9 cellular contexts compared by ENCODE assay signal in genomic region chr11:36292311-36292722, GRCh38. TPM values are rescaled to one million over a fixed set of nuclear protein-coding genes. Genes with fewer than 3 reads are reported as not detected.
DNase-seq lines count a peak whose midpoint lies in the region; ATAC-seq, FAIRE-seq and TF ChIP-seq lines count a peak whose summit lies in the region.
"Had no signal": no experiment of that assay in that cellular context is flagged by ENCODE, and none has a peak within 500 bp of the region (broad histone marks: within the 10 kb centered on the region; RNA-seq: fewer than 3 reads in every experiment).

No MANE protein-coding gene starts in this region.

- in situ Hi-C loops in Panc1 (cut with HindIII; ENCODE audit: low pct_unique_long_range_greater_than_20kb, low sequenced_read_pairs) = no loop called here

- H2BK5ac ChIP-seq in H1 (ENCODE audit: low read depth, low read length) = no peak overlapping the region

- no peak overlapping the region for H3K23ac ChIP-seq in H1 (ENCODE audit: insufficient read length)

- H4K8ac ChIP-seq in H1 (ENCODE audit: extremely low read depth, insufficient read depth, low read length) = no peak overlapping the region

- WGBS in H1 (ENCODE audit: extremely low coverage in 1 of 2, insufficient coverage in 1 of 2, insufficient read length in 1 of 2, insufficient replicate concordance in 2 of 2, low coverage in 1 of 2, low lambda C conversion rate in 2 of 2, missing lambda C conversion rate in 1 of 2), 2 experiments = 22% methylated on average over 4 of the region's 4 CpGs; no CpG with 5 or more reads in 1 of the 2 experiments

- peak; percentile 65 for DNase-seq in AG08395 (ENCODE audit: low spot score)
- DNase-seq in GM06990 (ENCODE audit: extremely low read depth, insufficient read length) = peak; percentile 31
- no peak for DNase-seq in Panc1 (ENCODE audit: low read depth, low spot score)
- DNase-seq in H1 (ENCODE audit: low read depth in 1 of 2, low spot score in 2 of 2) = peak in 1 of 2 experiments; percentile 35
- DNase-seq in natural killer cell treated with Interleukin-12 subunit alpha and Interleukin-12 subunit beta and Interleukin-15 and Interleukin-18, amount 100 ng/mL, for 72 hours (ENCODE audit: low spot score) = peak; percentile 64
- DNase-seq in amniotic stem cell (lab: John Stamatoyannopoulos, UW) = no peak

- TF ChIP-seq POLR2A in H1 (IDR thresholded peaks at IDR 0.05; ENCODE audit: control extremely low read depth in 1 of 2, low read depth in 2 of 2, low read length in 2 of 2) = no peak

- H2BK12ac ChIP-seq in H1 (ENCODE audit: low read depth, low read length) = no peak overlapping the region

- H3K4me3 Mint-ChIP-seq in natural killer cell treated with Interleukin-12 subunit alpha and Interleukin-12 subunit beta and Interleukin-15 and Interleukin-18, amount 100 ng/mL, for 72 hours = no peak overlapping the region

- peaks cover 28 to 46% of the 10 kb centered on the region in 2 donors for H3K4me1 Mint-ChIP-seq in natural killer cell treated with Interleukin-12 subunit alpha and Interleukin-12 subunit beta and Interleukin-15 and Interleukin-18, amount 100 ng/mL, for 72 hours (ENCODE audit: low read depth in 2 of 2)

- no peak overlapping the region for H3K18ac ChIP-seq in H1 (ENCODE audit: extremely low read depth, low read length)

- H3K9me3 ChIP-seq in Panc1 (ENCODE audit: control insufficient read depth, insufficient read depth, low read depth, low read length) (no peaks in the 10 kb centered on the region), H1 (ENCODE audit: insufficient read depth in 2 of 2, low read depth in 1 of 2, low read length in 1 of 2) (no peaks in the 10 kb centered on the region)

- no peak overlapping the region for H2BK20ac ChIP-seq in H1 (ENCODE audit: low read length)

- H2BK120ac ChIP-seq in H1 (replicated peaks; ENCODE audit: low read depth, low read length) = no peak overlapping the region

- H3K56ac ChIP-seq in H1 (replicated peaks; ENCODE audit: insufficient read length, low read depth, low read length) = no peak overlapping the region

- no peak overlapping the region for H3K4ac ChIP-seq in H1 (replicated peaks; ENCODE audit: insufficient read length, low read depth, low read length)

- peak; percentile 38 for TF ChIP-seq CTCF in GM06990 (IDR thresholded peaks at IDR 0.05; ENCODE audit: insufficient read depth, low read length, poor library complexity, severe bottlenecking)
- TF ChIP-seq CTCF in Panc1 (IDR thresholded peaks at IDR 0.05) = peak; percentile 58
- TF ChIP-seq CTCF in H1 (IDR thresholded peaks at IDR 0.05; ENCODE audit: control extremely low read depth in 1 of 3, insufficient read depth in 1 of 3, low read depth in 1 of 3, low read length in 3 of 3) = peak in 2 of 3 experiments; percentile 57 to 67; a peak in 3 of 4 replicates

- CTCF ChIA-PET in Panc1 (lab: Charles Lee) = interaction anchor here (1.2 to 3.0 kb wide), 2 partner anchors 186 to 201 kb away, joined by 11 to 16 read pairs; no protein-coding TSS in a partner anchor
- CTCF ChIA-PET in H1 (lab: Charles Lee; ENCODE audit: partially characterized antibody) = interaction anchor here (0.7 to 10.8 kb wide), 49 partner anchors 10 to 491 kb away, joined by 3 to 152 read pairs (median 5); no protein-coding TSS in a partner anchor

- no peak overlapping the region; a peak in 1 of 4 replicates for H3K4me2 ChIP-seq in H1 (ENCODE audit: insufficient read depth in 1 of 2, low read depth in 2 of 2, low read length in 2 of 2)

- FAIRE-seq in H1 (lab: Jason Lieb, UNC) = peak; percentile 91
- FAIRE-seq: endometrium had no signal

- H2BK15ac ChIP-seq in H1 (ENCODE audit: low read length) = no peak overlapping the region

- H3K14ac ChIP-seq in H1 (ENCODE audit: insufficient read length) = no peak overlapping the region

- no peaks in the 10 kb centered on the region for H3K27me3 Mint-ChIP-seq in natural killer cell treated with Interleukin-12 subunit alpha and Interleukin-12 subunit beta and Interleukin-15 and Interleukin-18, amount 100 ng/mL, for 72 hours

- no peaks in the 10 kb centered on the region for H3K79me1 ChIP-seq in H1 (ENCODE audit: low read depth, low read length)

- H4K91ac ChIP-seq in H1 (replicated peaks; ENCODE audit: insufficient read length, low read length) = no peak overlapping the region

- intact Hi-C loops in Panc1 (cut with micrococcal nuclease; ENCODE audit: unreplicated experiment) = loop anchor here (5.0 kb wide), 2 partner anchors 185 to 200 kb away; no protein-coding TSS in a partner anchor

- no peak for TF ChIP-seq EP300 in H1 (IDR thresholded peaks at IDR 0.05; ENCODE audit: borderline replicate concordance in 1 of 2, low read depth in 2 of 2, low read length in 2 of 2)

- BruUV-seq in Panc1 (replicated peaks; lab: Mats Ljungman, UMichigan) = no TSS peak

- H4K5ac ChIP-seq in H1 (ENCODE audit: insufficient read length, low read depth, low read length) = no peak overlapping the region

- H3K27ac ChIP-seq in Panc1 (ENCODE audit: low read length) (no peak overlapping the region), H1 (ENCODE audit: low read depth, low read length) (no peak overlapping the region)

- H4K20me1 ChIP-seq in H1 (replicated peaks in 1 of 2; ENCODE audit: control insufficient read depth in 1 of 2, insufficient read depth in 2 of 2, low read length in 2 of 2) = peaks cover 0 to 4% of the 10 kb centered on the region in 2 experiments

- POLR2A ChIA-PET in Panc1 (lab: Charles Lee) (interaction anchor here (0.6 kb wide), 1 partner anchor 1147 kb away, joined by 6 read pairs; no protein-coding TSS in a partner anchor), H1 (lab: Charles Lee; ENCODE audit: partially characterized antibody) (interaction anchor here (0.7 to 1.8 kb wide), 4 partner anchors 8 to 186 kb away, joined by 3 to 5 read pairs (median 3); no protein-coding TSS in a partner anchor)

- no peak overlapping the region for H2AK5ac ChIP-seq in H1 (ENCODE audit: low read depth, low read length)

- TF ChIP-seq RAD21 in H1 (IDR thresholded peaks at IDR 0.05 in 1 of 2, conservative IDR thresholded peaks at IDR 0.05 in 1 of 2; ENCODE audit: low read depth in 2 of 2, low read length in 2 of 2) = peak; percentile 85 to 89

- H3K23me2 ChIP-seq in H1 (ENCODE audit: low read depth, low read length) = peaks cover 7% of the 10 kb centered on the region

- H3K4me3 ChIP-seq in GM06990 (replicated peaks; ENCODE audit: low read depth, low read length) = no peak overlapping the region
- no peak overlapping the region for H3K4me3 ChIP-seq in Panc1 (ENCODE audit: low read depth in 2 of 2, low read length in 2 of 2)
- H3K4me3 ChIP-seq in H1 (ENCODE audit: extremely low read depth in 1 of 4, insufficient read depth in 2 of 4, low read depth in 3 of 4, low read length in 4 of 4) = no peak overlapping the region

- ATAC-seq in HG03469 (IDR thresholded peaks at IDR 0.05; ENCODE audit: unreplicated experiment) = peak; percentile 34
- ATAC-seq in Panc1 = no peak
- peak; percentile 43 to 59 for ATAC-seq in natural killer cell treated with Interleukin-12 subunit alpha and Interleukin-12 subunit beta and Interleukin-15 and Interleukin-18, amount 100 ng/mL, for 72 hours
- no peak for ATAC-seq in HG02852 (IDR thresholded peaks at IDR 0.05; ENCODE audit: unreplicated experiment)

- H3K36me3 Mint-ChIP-seq in natural killer cell treated with Interleukin-12 subunit alpha and Interleukin-12 subunit beta and Interleukin-15 and Interleukin-18, amount 100 ng/mL, for 72 hours = no peaks in the 10 kb centered on the region

- no peaks in the 10 kb centered on the region; the same call in 1 of the 2 replicates for H3K4me1 ChIP-seq in Panc1 (ENCODE audit: control insufficient read depth, insufficient read depth, low read length)
- peaks cover 0 to 3% (median 0%) of the 10 kb centered on the region in 4 experiments; a peak in 4 of 7 replicates for H3K4me1 ChIP-seq in H1 (replicated peaks in 1 of 4; ENCODE audit: control insufficient read depth in 3 of 4, insufficient read depth in 4 of 4, low read length in 3 of 4)

- H2AFZ ChIP-seq in H1 (ENCODE audit: low read length) = no peak overlapping the region

- H3K27me3 ChIP-seq in GM06990 (replicated peaks; ENCODE audit: control insufficient read depth, insufficient read depth, low read length) = no peaks in the 10 kb centered on the region
- no peaks in the 10 kb centered on the region for H3K27me3 ChIP-seq in Panc1 (ENCODE audit: control insufficient read depth, insufficient read depth, low read length)
- H3K27me3 ChIP-seq in H1 (replicated peaks in 1 of 4; ENCODE audit: control insufficient read depth in 3 of 4, extremely low read depth in 1 of 4, insufficient read depth in 3 of 4, low read length in 3 of 4) = peaks cover 0 to 5% (median 0%) of the 10 kb centered on the region in 4 experiments; a peak in 1 of 7 replicates

- H3K27ac Mint-ChIP-seq in natural killer cell treated with Interleukin-12 subunit alpha and Interleukin-12 subunit beta and Interleukin-15 and Interleukin-18, amount 100 ng/mL, for 72 hours = peak overlapping the region in 1 of 2 donors; percentile 88

- H3K9me3 Mint-ChIP-seq in natural killer cell treated with Interleukin-12 subunit alpha and Interleukin-12 subunit beta and Interleukin-15 and Interleukin-18, amount 100 ng/mL, for 72 hours = no peaks in the 10 kb centered on the region

- no peaks in the 10 kb centered on the region for H3K79me2 ChIP-seq in H1 (ENCODE audit: control insufficient read depth in 1 of 2, insufficient read depth in 2 of 2, low read length in 2 of 2)

- H3K9ac ChIP-seq in H1 (replicated peaks in 1 of 4; ENCODE audit: extremely low read depth in 1 of 4, low read depth in 3 of 4, low read length in 3 of 4) = no peak overlapping the region

- H3K36me3 ChIP-seq in GM06990 (ENCODE audit: control insufficient read depth, insufficient read depth, low read length) = no peaks in the 10 kb centered on the region
- no peaks in the 10 kb centered on the region for H3K36me3 ChIP-seq in Panc1 (ENCODE audit: control insufficient read depth, insufficient read depth, low read length)
- H3K36me3 ChIP-seq in H1 (ENCODE audit: control insufficient read depth in 2 of 4, insufficient read depth in 4 of 4, low read length in 3 of 4) = no peaks in the 10 kb centered on the region

RNA-seq across cellular contexts. Expression of gene COMMD9, which starts 3.1 kb away (rescaled TPM):
- total RNA-seq in Panc1 (2021; ENCODE audit: unreplicated experiment) = 41.8 TPM
- 41.6 TPM for polyA plus RNA-seq in Panc1 (2012; ENCODE audit: insufficient read length)
- total RNA-seq in H1 (2021; fragmentation: NEBNext Ultra II Directional; extraction: Animal tissue kit (Norgen Biotek cat#: 25700)) = 43.3 and 49.1 TPM in 2 replicates
- polyA plus RNA-seq in H1 (2011; rRNA removed) = 30.3 and 42.5 TPM in 2 replicates
- polyA plus RNA-seq in H1 (2011; cell fraction: cytosol; rRNA removed) = 43.8 TPM
- polyA plus RNA-seq in H1 (2011; cell fraction: nucleus; rRNA removed) = 37.3 TPM
- polyA plus RNA-seq in H1 (2012, experiment 1 of 2) = 39.8 to 50.6 TPM (median 48.3 TPM) in 4 replicates
- polyA plus RNA-seq in H1 (2012, experiment 2 of 2) = 29.3 TPM
- 26.9 TPM for polyA plus RNA-seq in H1 (2013, experiment 1 of 2)
- polyA plus RNA-seq in H1 (2013, experiment 2 of 2) = 29.2 TPM
- polyA minus RNA-seq in H1 (2011; rRNA and poly(A)+ RNA removed) = 40.6 and 49.0 TPM in 2 replicates
- polyA minus RNA-seq in H1 (2011; cell fraction: cytosol; rRNA and poly(A)+ RNA removed) = 19.9 TPM
- 16.3 TPM for polyA minus RNA-seq in H1 (2011; cell fraction: nucleus; rRNA and poly(A)+ RNA removed)
- 10 to 100 TPM; 49.1 to 54.8 TPM for total RNA-seq in natural killer cell treated with Interleukin-12 subunit alpha and Interleukin-12 subunit beta and Interleukin-15 and Interleukin-18, amount 100 ng/mL, for 72 hours

RNA-seq across cellular contexts. Expression of gene PRR5L, which starts 3.8 kb away (rescaled TPM):
- total RNA-seq in Panc1 (2021; ENCODE audit: unreplicated experiment) = 0.36 TPM
- 0.30 TPM for polyA plus RNA-seq in Panc1 (2012; ENCODE audit: insufficient read length)
- 7.4 and 10.1 TPM in 2 replicates for total RNA-seq in H1 (2021; fragmentation: NEBNext Ultra II Directional; extraction: Animal tissue kit (Norgen Biotek cat#: 25700))
- polyA plus RNA-seq in H1 (2011; rRNA removed) = 6.6 and 9.2 TPM in 2 replicates
- polyA plus RNA-seq in H1 (2011; cell fraction: cytosol; rRNA removed) = 6.5 TPM
- 16.1 TPM for polyA plus RNA-seq in H1 (2011; cell fraction: nucleus; rRNA removed)
- polyA plus RNA-seq in H1 (2012, experiment 1 of 2) = 5.4 to 10.2 TPM (median 7.7 TPM) in 4 replicates
- 7.4 TPM for polyA plus RNA-seq in H1 (2012, experiment 2 of 2)
- 3.1 TPM for polyA plus RNA-seq in H1 (2013, experiment 1 of 2)
- polyA plus RNA-seq in H1 (2013, experiment 2 of 2) = 3.6 TPM
- 6.5 and 7.2 TPM in 2 replicates for polyA minus RNA-seq in H1 (2011; rRNA and poly(A)+ RNA removed)
- polyA minus RNA-seq in H1 (2011; cell fraction: cytosol; rRNA and poly(A)+ RNA removed) = 7.0 TPM
- 12.3 TPM for polyA minus RNA-seq in H1 (2011; cell fraction: nucleus; rRNA and poly(A)+ RNA removed)
- total RNA-seq in natural killer cell treated with Interleukin-12 subunit alpha and Interleukin-12 subunit beta and Interleukin-15 and Interleukin-18, amount 100 ng/mL, for 72 hours = 100 to 1,000 TPM; 172 to 533 TPM

Comparison
In these comparisons a context has a peak if more than half of its experiments do, and no peak if none do; other contexts are left out.
1. DNase-seq: peak in AG08395 (single experiment), GM06990 (single experiment) and natural killer cell treated with Interleukin-12 subunit alpha and Interleukin-12 subunit beta and Interleukin-15 and Interleukin-18, amount 100 ng/mL, for 72 hours (single experiment); none in Panc1 (single experiment) and amniotic stem cell (single experiment).
2. ATAC-seq: peak in HG03469 (single experiment) and natural killer cell treated with Interleukin-12 subunit alpha and Interleukin-12 subunit beta and Interleukin-15 and Interleukin-18, amount 100 ng/mL, for 72 hours (2 of 2); none in Panc1 (single experiment) and HG02852 (single experiment).
3. RNA of gene PRR5L, which starts 3.8 kb away (total RNA-seq): 172 to 533 TPM in natural killer cell treated with Interleukin-12 subunit alpha and Interleukin-12 subunit beta and Interleukin-15 and Interleukin-18, amount 100 ng/mL, for 72 hours; 7.4 to 10.1 TPM in H1 and 0.36 TPM in Panc1 (single experiment); every median in the first group is over 10 times any median in the second.
4. Peak in every context shown above with its lines, with median percentiles within 50 percentile points of each other: CTCF ChIP-seq.